In genomic region chr7:155796381-155797261, GRCh38 we compare ENCODE assay signal across 1 cellular context.
TF ChIP-seq lines count a peak whose summit lies in the region.

No MANE protein-coding gene starts in this region.

TF ChIP-seq in HepG2, 621 proteins besides CTCF, POLR2A, EP300 and RAD21 (continued from another document):
- TF ChIP-seq AKNA (CRISPR knock-in tag; IDR thresholded peaks at IDR 0.05; ENCODE audit: borderline replicate concordance) (no peak), NCOR1 (IDR thresholded peaks at IDR 0.05; ENCODE audit: borderline replicate concordance, low read length) (no peak), ZSCAN22 (CRISPR knock-in tag; IDR thresholded peaks at IDR 0.05) (no peak), HOXD1 (CRISPR knock-in tag; IDR thresholded peaks at IDR 0.05) (no peak), ZNF574 (CRISPR knock-in tag; IDR thresholded peaks at IDR 0.05) (no peak), ZBTB34 (CRISPR knock-in tag; IDR thresholded peaks at IDR 0.05) (no peak), ZMYM2 (CRISPR knock-in tag; IDR thresholded peaks at IDR 0.05) (no peak)
